ENCODE assay signal across 8 cellular contexts in genomic region chr13:49300716-49301589, GRCh38. TPM values are rescaled to one million over a fixed set of nuclear protein-coding genes. Genes with fewer than 3 reads are reported as not detected.
DNase-seq lines count a peak whose midpoint lies in the region; ATAC-seq and TF ChIP-seq lines count a peak whose summit lies in the region.

No MANE protein-coding gene starts in this region.

- H3K4me1 Mint-ChIP-seq in activated naive CD4-positive, alpha-beta T cell treated with anti-CD3 and anti-CD28 coated beads for 36 hours (ENCODE audit: low read depth), result peaks cover 11% of the 10 kb centered on the region
- peaks cover 14% of the 10 kb centered on the region for H3K4me1 Mint-ChIP-seq in progenitor cell of endocrine pancreas (ENCODE audit: low read depth)

- H3K36me3 ChIP-seq in Karpas-422 (ENCODE audit: insufficient read depth, low read length), result no peaks in the 10 kb centered on the region

- peak overlapping the region; percentile 61 for H3K27ac Mint-ChIP-seq in activated naive CD4-positive, alpha-beta T cell treated with anti-CD3 and anti-CD28 coated beads for 36 hours
- no peak overlapping the region for H3K27ac Mint-ChIP-seq in progenitor cell of endocrine pancreas

- peak; percentile 76 for DNase-seq in EH (ENCODE audit: low read depth)
- peak; percentile 93 for DNase-seq in Karpas-422
- peak; percentile 84 for DNase-seq in SK-MEL-5 (ENCODE audit: low read depth, low spot score)
- DNase-seq in activated naive CD4-positive, alpha-beta T cell treated with anti-CD3 and anti-CD28 coated beads for 36 hours, result peak; percentile 78
- DNase-seq in glomerular visceral epithelial cell (ENCODE audit: extremely low spot score), result peak; percentile 74
- DNase-seq in progenitor cell of endocrine pancreas (ENCODE audit: low spot score, unreplicated experiment), result peak; percentile 41
- peak; percentile 71 for DNase-seq in ureter (ENCODE audit: low spot score)

- H3K27ac ChIP-seq in Karpas-422 (ENCODE audit: low read length), result peak overlapping the region; percentile 82

- H3K4me3 Mint-ChIP-seq in activated naive CD4-positive, alpha-beta T cell treated with anti-CD3 and anti-CD28 coated beads for 36 hours, result peak overlapping the region; percentile 68
- peak overlapping the region; percentile 7 for H3K4me3 Mint-ChIP-seq in progenitor cell of endocrine pancreas (ENCODE audit: low read depth)

- peak overlapping the region; percentile 63; the same call in 1 of the 2 replicates for H2AFZ ChIP-seq in Karpas-422 (ENCODE audit: low read length)

- H3K27me3 ChIP-seq in Karpas-422 (ENCODE audit: low read length), result no peaks in the 10 kb centered on the region

- H3K27me3 Mint-ChIP-seq in activated naive CD4-positive, alpha-beta T cell treated with anti-CD3 and anti-CD28 coated beads for 36 hours (ENCODE audit: low read depth), result no peaks in the 10 kb centered on the region
- H3K27me3 Mint-ChIP-seq in progenitor cell of endocrine pancreas, result peaks cover 2% of the 10 kb centered on the region

- peak; percentile 89 for ATAC-seq in GM21717 (IDR thresholded peaks at IDR 0.05; ENCODE audit: unreplicated experiment)

- H3K9me3 Mint-ChIP-seq in activated naive CD4-positive, alpha-beta T cell treated with anti-CD3 and anti-CD28 coated beads for 36 hours, result no peaks in the 10 kb centered on the region
- H3K9me3 Mint-ChIP-seq in progenitor cell of endocrine pancreas (ENCODE audit: low read depth), result no peaks in the 10 kb centered on the region

- CTCF ChIA-PET in activated naive CD4-positive, alpha-beta T cell treated with anti-CD3 and anti-CD28 coated beads for 36 hours (lab: Charles Lee), result interaction anchor here (0.7 to 4.0 kb wide), 13 partner anchors 9 to 838 kb away, joined by 3 to 31 read pairs (median 4); partner anchors contain the start of gene SETDB2

- peak; percentile 87 for TF ChIP-seq CTCF in progenitor cell of endocrine pancreas (IDR thresholded peaks at IDR 0.05; ENCODE audit: unreplicated experiment)

- peak overlapping the region; percentile 24; the same call in 1 of the 2 replicates for H3K4me3 ChIP-seq in Karpas-422 (ENCODE audit: low read length)

- H4K20me1 ChIP-seq in Karpas-422 (ENCODE audit: insufficient read depth, low read depth, low read length), result no peaks in the 10 kb centered on the region

- H3K9me3 ChIP-seq in Karpas-422 (ENCODE audit: low read length), result no peaks in the 10 kb centered on the region

- H3K79me2 ChIP-seq in Karpas-422 (ENCODE audit: low read length), result no peaks in the 10 kb centered on the region

- peak overlapping the region; percentile 31 for H3K4me2 ChIP-seq in Karpas-422 (ENCODE audit: low read depth, low read length, poor library complexity, severe bottlenecking)

- intact Hi-C loops in activated naive CD4-positive, alpha-beta T cell treated with anti-CD3 and anti-CD28 coated beads for 36 hours (cut with micrococcal nuclease), result loop anchor here (1.0 to 5.0 kb wide), 9 partner anchors 121 to 1770 kb away; partner anchors contain the start of genes KPNA3 and PHF11

- H3K36me3 Mint-ChIP-seq in activated naive CD4-positive, alpha-beta T cell treated with anti-CD3 and anti-CD28 coated beads for 36 hours (ENCODE audit: low read depth), result no peaks in the 10 kb centered on the region
- H3K36me3 Mint-ChIP-seq in progenitor cell of endocrine pancreas (ENCODE audit: insufficient read depth), result no peaks in the 10 kb centered on the region

- H3K9me2 ChIP-seq in Karpas-422 (replicated peaks; ENCODE audit: insufficient read depth, low read length), result no peaks in the 10 kb centered on the region

- peak overlapping the region; percentile 54 for H3K9ac ChIP-seq in Karpas-422 (ENCODE audit: low read length)

- peaks cover 57% of the 10 kb centered on the region for H3K4me1 ChIP-seq in Karpas-422 (ENCODE audit: low read length)

- in situ Hi-C loops in SK-MEL-5 (cut with HindIII; ENCODE audit: low pct_unique_long_range_greater_than_20kb, low sequenced_read_pairs), result no loop called here

RNA-seq across cellular contexts. Expression of gene CDADC1, which starts 53.2 kb away (rescaled TPM):
- total RNA-seq in Karpas-422 (2014; rRNA removed; shearing (Covaris generic); ENCODE audit: low replicate concordance), result 4.7 and 19.3 TPM in 2 replicates
- 4.9 and 7.6 TPM in 2 replicates for total RNA-seq in SK-MEL-5 (2014; rRNA removed; shearing (Covaris generic))
- polyA plus RNA-seq in SK-MEL-5 (2015; cell fraction: cytosol; rRNA removed), result 2.5 and 5.9 TPM in 2 replicates
- 5.6 and 6.2 TPM in 2 replicates for polyA plus RNA-seq in SK-MEL-5 (2015; cell fraction: nucleus; rRNA removed)
- 10 to 100 TPM; 13.2 to 14.7 TPM for total RNA-seq in activated naive CD4-positive, alpha-beta T cell treated with anti-CD3 and anti-CD28 coated beads for 36 hours
- total RNA-seq in progenitor cell of endocrine pancreas (11.7 and 13.9 TPM in 2 replicates), ureter (9.4 TPM)

Comparison
In these comparisons a context has a peak if more than half of its experiments do, and no peak if none do; other contexts are left out.
1. Peak in every context shown above with its lines: DNase-seq, ATAC-seq, H3K4me3 ChIP-seq and H3K27ac ChIP-seq.
2. DNase-seq: peak in every context shown above with its lines; median percentile 93 in Karpas-422; 84 in SK-MEL-5; 78 in activated naive CD4-positive, alpha-beta T cell treated with anti-CD3 and anti-CD28 coated beads for 36 hours; 76 in EH; 74 in glomerular visceral epithelial cell; 71 in ureter; 41 in progenitor cell of endocrine pancreas.